1 cellular context compared by ENCODE assay signal in genomic region chr15:35545825-35546580, GRCh38.
TF ChIP-seq lines count a peak whose summit lies in the region.

Gene DPH6, minus strand, starts transcription at chr15:35546165. Its CDS starts 24 bp downstream, at chr15:35546141.

TF ChIP-seq in HEK293, 187 proteins besides CTCF, POLR2A, EP300 and RAD21 (continued from another document and continues in another):
- TF ChIP-seq ZNF398 (tag by site-specific recombination; IDR thresholded peaks at IDR 0.05) (no peak), ZNF311 (tag by site-specific recombination; IDR thresholded peaks at IDR 0.05; ENCODE audit: borderline replicate concordance) (no peak), ZNF175 (tag by site-specific recombination; IDR thresholded peaks at IDR 0.05) (no peak), ZBTB11 (tag by site-specific recombination; conservative IDR thresholded peaks at IDR 0.05; ENCODE audit: low read depth) (peak; percentile 56), ZBTB8A (tag by site-specific recombination; IDR thresholded peaks at IDR 0.05) (no peak), EGR2 (tag by site-specific recombination; IDR thresholded peaks at IDR 0.05; ENCODE audit: low read depth) (peak; percentile 46; the same call in 1 of the 2 replicates), ZNF214 (tag by site-specific recombination; IDR thresholded peaks at IDR 0.05; ENCODE audit: borderline replicate concordance) (no peak), PRDM1 (tag by site-specific recombination; IDR thresholded peaks at IDR 0.05) (no peak), ZBTB48 (tag by site-specific recombination; IDR thresholded peaks at IDR 0.05) (peak; percentile 40; the same call in 1 of the 2 replicates), PRDM4 (tag by site-specific recombination; IDR thresholded peaks at IDR 0.05) (no peak), ZNF37A (tag by site-specific recombination; IDR thresholded peaks at IDR 0.05) (no peak), FEZF1 (tag by site-specific recombination; IDR thresholded peaks at IDR 0.05) (no peak), MZF1 (tag by site-specific recombination; IDR thresholded peaks at IDR 0.05; ENCODE audit: borderline replicate concordance) (peak; percentile 76), PBX3 (CRISPR knock-in tag; IDR thresholded peaks at IDR 0.05) (peak; percentile 64; the same call in 1 of the 2 replicates), ZNF184 (tag by site-specific recombination; IDR thresholded peaks at IDR 0.05) (0 out of 2 replicates have a peak, but pooled peaks have one; percentile 30), ZNF624 (tag by site-specific recombination; IDR thresholded peaks at IDR 0.05) (no peak), ZNF350 (tag by site-specific recombination; IDR thresholded peaks at IDR 0.05) (no peak), ZSCAN16 (tag by site-specific recombination; IDR thresholded peaks at IDR 0.05) (no peak), ZNF660 (tag by site-specific recombination; IDR thresholded peaks at IDR 0.05) (peak; percentile 45), ZNF560 (tag by site-specific recombination; IDR thresholded peaks at IDR 0.05; ENCODE audit: borderline replicate concordance) (no peak), ZNF558 (tag by site-specific recombination; IDR thresholded peaks at IDR 0.05) (no peak), ZNF280C (tag by site-specific recombination; IDR thresholded peaks at IDR 0.05) (no peak), TCF7L2 (IDR thresholded peaks at IDR 0.05; ENCODE audit: borderline replicate concordance, low read depth, low read length) (no peak), PRDM10 (tag by site-specific recombination; IDR thresholded peaks at IDR 0.05) (peak; percentile 57), ZBTB26 (tag by site-specific recombination; optimal IDR thresholded peaks at IDR 0.05) (peak; percentile 83), ZBTB6 (tag by site-specific recombination; IDR thresholded peaks at IDR 0.05) (peak; percentile 76), ELK4 (IDR thresholded peaks at IDR 0.05; ENCODE audit: borderline replicate concordance, low read depth, low read length) (no peak), INSM2 (tag by site-specific recombination; IDR thresholded peaks at IDR 0.05) (no peak), KLF8 (tag by site-specific recombination; IDR thresholded peaks at IDR 0.05) (no peak), YY1 (tag by site-specific recombination; IDR thresholded peaks at IDR 0.05) (peak; percentile 62; the same call in 1 of the 2 replicates), ZNF645 (tag by site-specific recombination; IDR thresholded peaks at IDR 0.05) (no peak), ZNF747 (tag by site-specific recombination; IDR thresholded peaks at IDR 0.05) (no peak), ZNF510 (tag by site-specific recombination; IDR thresholded peaks at IDR 0.05; ENCODE audit: insufficient replicate concordance) (no peak), ZNF600 (tag by site-specific recombination; IDR thresholded peaks at IDR 0.05) (no peak), ZNF112 (tag by site-specific recombination; IDR thresholded peaks at IDR 0.05) (no peak), ZNF114 (tag by site-specific recombination; IDR thresholded peaks at IDR 0.05) (no peak)
